ENCODE assay signal across 8 cellular contexts in genomic region chr7:100130608-100131453, GRCh38. TPM values are rescaled to one million over a fixed set of nuclear protein-coding genes. Genes with fewer than 3 reads are reported as not detected.
A peak's percentile ranks its signal among the peaks of the same experiment; 100 is the strongest.
DNase-seq lines count a peak whose midpoint lies in the region; ATAC-seq, FAIRE-seq and TF ChIP-seq lines count a peak whose summit lies in the region.

No MANE protein-coding gene starts in this region.

- H3K4me3 ChIP-seq in KMS-11 (IDR thresholded peaks at IDR 0.05; ENCODE audit: insufficient read depth, low read depth, low read length), result no peak overlapping the region
- no peak overlapping the region for H3K4me3 ChIP-seq in cardiac muscle cell
- H3K4me3 ChIP-seq in uterus, result no peak overlapping the region

- peak; percentile 78 for TF ChIP-seq CTCF in D721Med (IDR thresholded peaks at IDR 0.05; ENCODE audit: insufficient read depth, missing control alignments)
- TF ChIP-seq CTCF in KMS-11 (conservative IDR thresholded peaks at IDR 0.05; ENCODE audit: low read depth, low read length), result peak; percentile 84
- TF ChIP-seq CTCF in cardiac muscle cell (IDR thresholded peaks at IDR 0.05; ENCODE audit: low read depth, low read length), result peak; percentile 75
- peak; percentile 81 to 85 (median 82) for TF ChIP-seq CTCF in uterus (IDR thresholded peaks at IDR 0.05)

- 0 out of 2 replicates have a peak, but pooled peaks cover under 1% of the 10 kb centered on the region for H3K79me2 ChIP-seq in KMS-11 (ENCODE audit: insufficient read depth, low read depth)

- H2AFZ ChIP-seq in KMS-11 (ENCODE audit: low read depth), result peak overlapping the region; percentile 56

- CTCF ChIA-PET in activated naive CD4-positive, alpha-beta T cell treated with anti-CD3 and anti-CD28 coated beads, Interleukin-2, amount 10 ng/mL, durations not matched to agents 7 days and 5 days (lab: Charles Lee), result interaction anchor here (0.6 to 5.0 kb wide), 14 partner anchors 10 to 1220 kb away, joined by 3 to 46 read pairs (median 3); partner anchors contain the start of gene AP4M1

- peak overlapping the region; percentile 15 for H3K4me3 Mint-ChIP-seq in activated naive CD4-positive, alpha-beta T cell treated with anti-CD3 and anti-CD28 coated beads, Interleukin-2, amount 10 ng/mL, durations not matched to agents 7 days and 5 days

- H3K9ac ChIP-seq in KMS-11, result no peak overlapping the region

- peak overlapping the region; percentile 19; the same call in 1 of the 2 replicates for H3K4me2 ChIP-seq in KMS-11

- H3K36me3 Mint-ChIP-seq in activated naive CD4-positive, alpha-beta T cell treated with anti-CD3 and anti-CD28 coated beads, Interleukin-2, amount 10 ng/mL, durations not matched to agents 7 days and 5 days, result no peaks in the 10 kb centered on the region

- H3K27ac Mint-ChIP-seq in activated naive CD4-positive, alpha-beta T cell treated with anti-CD3 and anti-CD28 coated beads, Interleukin-2, amount 10 ng/mL, durations not matched to agents 7 days and 5 days, result no peak overlapping the region

- peaks cover 41% of the 10 kb centered on the region for H3K4me1 Mint-ChIP-seq in activated naive CD4-positive, alpha-beta T cell treated with anti-CD3 and anti-CD28 coated beads, Interleukin-2, amount 10 ng/mL, durations not matched to agents 7 days and 5 days

- FAIRE-seq in D721Med (lab: Jason Lieb, UNC), result no peak

- H3K4me1 ChIP-seq in KMS-11 (ENCODE audit: low read depth, poor library complexity, severe bottlenecking) (peaks cover 44% of the 10 kb centered on the region), cardiac muscle cell (ENCODE audit: low read depth) (no peaks in the 10 kb centered on the region), uterus (peaks cover 0 to 3% of the 10 kb centered on the region in 2 donors)

- H3K27ac ChIP-seq in KMS-11, result no peak overlapping the region
- H3K27ac ChIP-seq in cardiac muscle cell, result no peak overlapping the region
- no peak overlapping the region for H3K27ac ChIP-seq in uterus

- intact Hi-C loops in posterior cingulate gyrus (cut with DNase I) (loop anchor here (10.0 kb wide), 1 partner anchor 84 kb away; the partner anchor contains the start of gene PVRIG), uterus (cut with DNase I; ENCODE audit: low total_unique reads) (no loop called here)

- ATAC-seq in HG02610 (IDR thresholded peaks at IDR 0.05; ENCODE audit: unreplicated experiment), result no peak

- H3K9me3 ChIP-seq in cardiac muscle cell (ENCODE audit: low read depth), result no peaks in the 10 kb centered on the region
- H3K9me3 ChIP-seq in uterus, result no peaks in the 10 kb centered on the region

- no peaks in the 10 kb centered on the region for H4K20me1 ChIP-seq in KMS-11 (ENCODE audit: insufficient read depth)

- TF ChIP-seq POLR2A in Raji (IDR thresholded peaks at IDR 0.05; ENCODE audit: insufficient read depth, low read depth, low read length) (0 out of 2 replicates have a peak, but pooled peaks have one; percentile 17), uterus (IDR thresholded peaks at IDR 0.05) (no peak)

- peaks cover 11% of the 10 kb centered on the region for H3K27me3 Mint-ChIP-seq in activated naive CD4-positive, alpha-beta T cell treated with anti-CD3 and anti-CD28 coated beads, Interleukin-2, amount 10 ng/mL, durations not matched to agents 7 days and 5 days

- no peaks in the 10 kb centered on the region for H3K9me3 Mint-ChIP-seq in activated naive CD4-positive, alpha-beta T cell treated with anti-CD3 and anti-CD28 coated beads, Interleukin-2, amount 10 ng/mL, durations not matched to agents 7 days and 5 days

- H3K27me3 ChIP-seq in KMS-11 (ENCODE audit: insufficient read depth, low read depth), result peaks cover 4% of the 10 kb centered on the region; the same call in 1 of the 2 replicates
- H3K27me3 ChIP-seq in cardiac muscle cell, result no peaks in the 10 kb centered on the region
- H3K27me3 ChIP-seq in uterus, result no peaks in the 10 kb centered on the region

- H3K36me3 ChIP-seq in KMS-11 (ENCODE audit: insufficient read depth), result no peaks in the 10 kb centered on the region
- no peaks in the 10 kb centered on the region for H3K36me3 ChIP-seq in cardiac muscle cell
- H3K36me3 ChIP-seq in uterus, result no peaks in the 10 kb centered on the region

- DNase-seq in D721Med (ENCODE audit: insufficient read length, low spot score) (no peak), cardiac muscle cell (ENCODE audit: low read depth in 1 of 2, low spot score in 1 of 2) (peak; percentile 58 to 86), posterior cingulate gyrus (peak; percentile 56 to 96 (median 86)), uterus (peak; percentile 78 to 83)
- DNase-seq in activated naive CD4-positive, alpha-beta T cell treated with anti-CD3 and anti-CD28 coated beads, Interleukin-2, amount 10 ng/mL, durations not matched to agents 7 days and 5 days, result peak; percentile 91

RNA-seq across cellular contexts. Expression of gene MBLAC1, which starts 4.1 kb away (rescaled TPM):
- 3.7 and 4.2 TPM in 2 replicates for total RNA-seq in cardiac muscle cell
- polyA plus RNA-seq in cardiac muscle cell, result 4.3 and 5.1 TPM in 2 replicates
- 10 to 100 TPM in 1 of 4 donors, 1 to 10 TPM in 3; 1.3 to 12.4 (median 4.6) TPM for total RNA-seq in uterus

RNA-seq across cellular contexts. Expression of gene CNPY4, which starts 11.4 kb away (rescaled TPM):
- total RNA-seq in cardiac muscle cell, result 13.8 and 16.8 TPM in 2 replicates
- 18.4 and 18.9 TPM in 2 replicates for polyA plus RNA-seq in cardiac muscle cell
- total RNA-seq in uterus, result 10 to 100 TPM in 2 of 4 donors, 1 to 10 TPM in 1, not detected in 1; 3.3 to 53.6 (median 24.7) TPM

RNA-seq across cellular contexts. Expression of gene TAF6, which starts 11.7 kb away (rescaled TPM):
- 104 and 163 TPM in 2 replicates for total RNA-seq in cardiac muscle cell
- polyA plus RNA-seq in cardiac muscle cell, result 99.4 and 112 TPM in 2 replicates
- total RNA-seq in uterus, result 10 to 100 TPM; 23.5 to 68.9 (median 67.7) TPM

RNA-seq across cellular contexts. Expression of gene LAMTOR4, which starts 17.9 kb away (rescaled TPM):
- 193 and 199 TPM in 2 replicates for total RNA-seq in cardiac muscle cell
- polyA plus RNA-seq in cardiac muscle cell, result 258 and 280 TPM in 2 replicates
- 100 to 1,000 TPM in 3 of 4 donors, 10 to 100 TPM in 1; 53.3 to 197 (median 115) TPM for total RNA-seq in uterus

RNA-seq across cellular contexts. Expression of gene TRAPPC14, which starts 27.7 kb away (rescaled TPM):
- total RNA-seq in cardiac muscle cell (14.2 and 22.7 TPM in 2 replicates), uterus (10 to 100 TPM in 1 of 4 donors, 1 to 10 TPM in 3; 2.8 to 22.3 (median 5.7) TPM)
- 10.4 and 25.0 TPM in 2 replicates for polyA plus RNA-seq in cardiac muscle cell
